Comparison of ENCODE assay signal across 23 cellular contexts in the genomic region with DNA sequence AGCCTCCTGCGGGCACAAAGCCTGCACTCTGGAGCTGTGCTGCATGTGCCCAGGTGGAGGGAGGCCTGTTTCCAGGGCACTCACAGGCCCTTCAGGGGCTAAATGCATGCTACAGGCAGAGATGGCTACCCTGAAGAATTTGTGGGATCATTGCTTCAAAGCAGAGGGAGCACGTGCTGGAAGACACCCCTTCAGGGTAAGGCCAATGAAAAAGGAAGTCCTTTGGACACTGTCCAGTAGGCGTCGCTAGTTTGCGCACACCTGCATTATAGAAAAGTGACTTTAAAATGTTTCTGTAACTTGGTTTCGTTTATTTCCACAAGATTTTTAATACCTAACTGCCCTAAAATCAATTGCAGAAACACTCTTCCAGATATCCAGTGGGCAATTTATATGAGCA.
DNase-seq lines count a peak whose midpoint lies in the region; ATAC-seq and TF ChIP-seq lines count a peak whose summit lies in the region.
"Had no signal": no experiment of that assay in that cellular context is flagged by ENCODE, and none has a peak within 500 bp of the region (broad histone marks: within the 10 kb centered on the region; RNA-seq: fewer than 3 reads in every experiment).

No MANE protein-coding gene starts in this region.

- no peak overlapping the region for H3K4me2 ChIP-seq in PC-3 (ENCODE audit: low read length)
- H3K4me2 ChIP-seq: KMS-11 had no signal

- intact Hi-C loops in PC-3 (cut with micrococcal nuclease): no loop called here

- H3K79me2 ChIP-seq in PC-3 (ENCODE audit: low read length): no peaks in the 10 kb centered on the region

- POLR2A ChIA-PET in PC-3 (lab: Charles Lee; ENCODE audit: unreplicated experiment): no interaction called here

- DNase-seq in DMS53 (lab: John Stamatoyannopoulos, UW) (peak; percentile 42), DMS53 treated with DMSO at 0.1 percent for 48 hours (lab: John Stamatoyannopoulos, UW; ENCODE audit: unreplicated experiment) (no peak), PC-3 (peak; percentile 15), foreskin keratinocyte (no peak), glomerular visceral epithelial cell (ENCODE audit: extremely low spot score) (no peak), 8988T (no peak)
- DNase-seq: activated CD4-positive, alpha-beta T cell treated with anti-CD3 and anti-CD28 coated beads, Interleukin-2, amount 50 U/mL, for 1 hour; activated naive CD4-positive, alpha-beta T cell treated with anti-CD3 and anti-CD28 coated beads, Interleukin-2, amount 10 ng/mL, durations not matched to agents 7 days and 5 days; amniotic stem cell; BE2C; effector CD8-positive, alpha-beta T cell; HFFc6; mesenchymal stem cell; NCI-H1417 treated with DMSO at 0.1 percent for 48 hours; occipital lobe; stimulated activated CD4-positive, alpha-beta T cell treated with anti-CD3 and anti-CD28 coated beads, Interleukin-1b, Interleukin-23, amount 100 ng/mL, for 48 hours; upper lobe of right lung had no signal

- no peaks in the 10 kb centered on the region for H3K9me2 ChIP-seq in PC-3 (replicated peaks; ENCODE audit: low read length)

- no peak overlapping the region for H3K9ac ChIP-seq in PC-3 (ENCODE audit: low read length)
- H3K9ac ChIP-seq: KMS-11 had no signal

- H4K20me1 ChIP-seq in PC-3 (ENCODE audit: low read length): no peaks in the 10 kb centered on the region

- TF ChIP-seq CTCF in LNCAP (IDR thresholded peaks at IDR 0.05) (peak; percentile 45), PC-3 (conservative IDR thresholded peaks at IDR 0.05; ENCODE audit: low read depth, low read length) (peak; percentile 52), foreskin keratinocyte (conservative IDR thresholded peaks at IDR 0.05) (peak; percentile 11)

- ATAC-seq in PC-3 (no peak), foreskin keratinocyte (no peak), GM19463 (IDR thresholded peaks at IDR 0.05; ENCODE audit: unreplicated experiment) (no peak)

- H2AFZ ChIP-seq in PC-3 (ENCODE audit: low read length): no peak overlapping the region

- H3K27me3 ChIP-seq in PC-3 (ENCODE audit: low read length) (peaks cover 78% of the 10 kb centered on the region), foreskin keratinocyte (no peaks in the 10 kb centered on the region)
- H3K27me3 ChIP-seq: BE2C, breast epithelium, upper lobe of right lung had no signal

- no peak overlapping the region for H3K4me3 ChIP-seq in PC-3 (ENCODE audit: low read length)
- H3K4me3 ChIP-seq: breast epithelium, skin epidermis, upper lobe of right lung had no signal

- CTCF ChIA-PET in PC-3 (lab: Charles Lee): no interaction called here

- no peaks in the 10 kb centered on the region for H3K4me1 ChIP-seq in PC-3 (ENCODE audit: insufficient read depth, low read length)
- H3K4me1 ChIP-seq in foreskin keratinocyte: no peaks in the 10 kb centered on the region
- H3K4me1 ChIP-seq: BE2C, upper lobe of right lung had no signal

- no TSS peak for BruUV-seq in PC-3 (replicated peaks; lab: Mats Ljungman, UMichigan)

- H3K27ac ChIP-seq in PC-3 (ENCODE audit: low read length) (no peak overlapping the region), foreskin keratinocyte (no peak overlapping the region)
- H3K27ac ChIP-seq: breast epithelium, KMS-11, RWPE1, skin epidermis, upper lobe of right lung had no signal

- no peaks in the 10 kb centered on the region for H3K36me3 ChIP-seq in PC-3 (ENCODE audit: low read depth, low read length)
- H3K36me3 ChIP-seq: BE2C, breast epithelium, upper lobe of right lung had no signal

- no peaks in the 10 kb centered on the region for H3F3A ChIP-seq in PC-3 (ENCODE audit: low read length, unreplicated experiment)

- no peaks in the 10 kb centered on the region for H3K9me3 ChIP-seq in PC-3 (ENCODE audit: low read length)
- H3K9me3 ChIP-seq: BE2C, breast epithelium, upper lobe of right lung had no signal

Comparison
In these comparisons a context has a peak if more than half of its experiments do, and no peak if none do; other contexts are left out.
1. DNase-seq: peak in DMS53 (single experiment) and PC-3 (single experiment); none in DMS53 treated with DMSO at 0.1 percent for 48 hours (single experiment), foreskin keratinocyte (0 of 2), glomerular visceral epithelial cell (single experiment) and 8988T (single experiment).
2. Peak in every context shown above with its lines, with median percentiles within 50 percentile points of each other: CTCF ChIP-seq.